Comparison of ENCODE assay signal across 8 cellular contexts in the genomic region with DNA sequence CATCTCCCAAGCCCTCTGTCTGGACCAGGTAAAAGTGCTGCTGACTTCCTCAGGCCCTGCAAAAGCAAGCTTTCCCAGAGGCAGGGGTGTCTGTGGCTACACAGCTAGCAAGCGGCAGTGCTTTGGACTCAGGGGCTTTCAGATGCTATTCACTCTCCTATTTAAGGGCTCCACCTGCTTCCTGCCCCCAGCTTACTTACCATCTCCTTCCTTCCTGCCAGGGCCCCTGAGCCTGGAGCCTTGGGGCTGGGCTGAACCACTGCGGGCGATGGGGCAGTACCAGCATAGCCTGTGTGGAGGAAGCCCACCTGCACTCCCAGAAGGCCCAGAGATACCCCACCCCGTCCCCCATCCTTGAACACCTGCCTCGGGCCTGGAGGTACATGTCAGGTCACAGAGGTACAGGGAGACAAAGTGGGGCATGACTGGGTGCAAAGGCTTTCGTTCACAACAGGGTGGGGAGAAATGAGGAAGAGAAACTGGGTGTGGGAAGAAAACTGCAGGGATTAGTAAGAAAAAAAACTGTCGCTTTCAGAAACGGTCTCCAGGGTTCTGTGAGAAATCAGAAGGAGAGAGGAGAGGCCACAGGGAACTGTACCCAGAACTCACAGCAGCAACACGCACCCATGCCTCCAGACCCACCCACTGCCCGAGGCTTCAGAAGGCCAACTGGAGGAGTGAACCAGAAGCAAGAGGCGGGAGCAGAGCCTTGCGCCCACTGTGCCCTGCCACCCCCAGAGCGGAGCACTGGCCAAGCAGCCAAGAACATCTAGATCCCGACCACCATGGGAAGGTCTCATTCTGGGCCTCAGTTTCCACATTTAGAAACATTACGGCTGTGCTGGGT. TPM values are rescaled to one million over a fixed set of nuclear protein-coding genes. Genes with fewer than 3 reads are reported as not detected.
A peak's percentile ranks its signal among the peaks of the same experiment; 100 is the strongest.
DNase-seq lines count a peak whose midpoint lies in the region; ATAC-seq and FAIRE-seq lines count a peak whose summit lies in the region.

No MANE protein-coding gene starts in this region.

- DNase-seq in CD4-positive, CD25-positive, alpha-beta regulatory T cell = peak in 1 of 3 donors; percentile 60
- DNase-seq in GM19240 (ENCODE audit: insufficient read length, low spot score) (peak; percentile 77), AG08395 (ENCODE audit: low spot score) (no peak), urothelium cell line (ENCODE audit: low spot score) (no peak), NCI-H1930 (lab: John Stamatoyannopoulos, UW) (no peak)
- DNase-seq in activated effector memory CD4-positive, alpha-beta T cell treated with Interleukin-2 at 50 U/mL for 16 hours = peak; percentile 29

- no peaks in the 10 kb centered on the region for H3K9me3 Mint-ChIP-seq in CD4-positive, CD25-positive, alpha-beta regulatory T cell

- no peaks in the 10 kb centered on the region for H3K27me3 ChIP-seq in CD4-positive, CD25-positive, alpha-beta regulatory T cell (ENCODE audit: control insufficient read depth, insufficient read depth, low read length)
- H3K27me3 ChIP-seq in muscle layer of duodenum (ENCODE audit: low read depth, low read length) = no peaks in the 10 kb centered on the region

- peak; percentile 19 to 38 for ATAC-seq in CD4-positive, CD25-positive, alpha-beta regulatory T cell (ENCODE audit: low read depth in 2 of 2)
- ATAC-seq in HG03196 (IDR thresholded peaks at IDR 0.05; ENCODE audit: unreplicated experiment) = peak; percentile 47

- H3K4me1 Mint-ChIP-seq in CD4-positive, CD25-positive, alpha-beta regulatory T cell = peaks cover 24 to 56% (median 43%) of the 10 kb centered on the region in 4 donors

- peak overlapping the region; percentile 85 to 94 (median 94) for H3K27ac Mint-ChIP-seq in CD4-positive, CD25-positive, alpha-beta regulatory T cell

- peaks cover 45% of the 10 kb centered on the region for H3K36me3 ChIP-seq in CD4-positive, CD25-positive, alpha-beta regulatory T cell (ENCODE audit: control insufficient read depth, insufficient read depth, low read length)
- peaks cover 27 to 31% of the 10 kb centered on the region in 2 donors for H3K36me3 ChIP-seq in muscle layer of duodenum (ENCODE audit: control insufficient read depth in 1 of 2, insufficient read depth in 2 of 2, low read length in 2 of 2)

- no peaks in the 10 kb centered on the region for H3K9me3 ChIP-seq in CD4-positive, CD25-positive, alpha-beta regulatory T cell (ENCODE audit: control insufficient read depth in 2 of 2, low read length in 2 of 2)
- no peaks in the 10 kb centered on the region for H3K9me3 ChIP-seq in muscle layer of duodenum (ENCODE audit: control insufficient read depth in 1 of 2, low read length in 2 of 2)

- H3K4me1 ChIP-seq in CD4-positive, CD25-positive, alpha-beta regulatory T cell (ENCODE audit: control insufficient read depth, insufficient read depth, low read length, poor library complexity, severe bottlenecking) = peaks cover 44% of the 10 kb centered on the region
- peaks cover 37 to 47% of the 10 kb centered on the region in 2 donors for H3K4me1 ChIP-seq in muscle layer of duodenum (ENCODE audit: control insufficient read depth in 1 of 2, insufficient read depth in 2 of 2, low read length in 2 of 2)

- peaks cover 21% of the 10 kb centered on the region for H3K36me3 Mint-ChIP-seq in CD4-positive, CD25-positive, alpha-beta regulatory T cell

- H3K4me3 ChIP-seq in CD4-positive, CD25-positive, alpha-beta regulatory T cell (ENCODE audit: low read depth, low read length) = peak overlapping the region; percentile 26
- no peak overlapping the region for H3K4me3 ChIP-seq in muscle layer of duodenum (ENCODE audit: low read depth in 1 of 2, low read length in 2 of 2)

- H3K27ac ChIP-seq in CD4-positive, CD25-positive, alpha-beta regulatory T cell (ENCODE audit: insufficient read depth, low read length, poor library complexity, severe bottlenecking) = peak overlapping the region; percentile 49
- H3K27ac ChIP-seq in muscle layer of duodenum (ENCODE audit: low read length) = peak overlapping the region; percentile 58

- H3K4me3 Mint-ChIP-seq in CD4-positive, CD25-positive, alpha-beta regulatory T cell = peak overlapping the region; percentile 26 to 71 (median 52)

- FAIRE-seq in urothelium cell line (lab: Jason Lieb, UNC) = no peak

- no peaks in the 10 kb centered on the region for H3K27me3 Mint-ChIP-seq in CD4-positive, CD25-positive, alpha-beta regulatory T cell

RNA-seq across cellular contexts. Expression of a gene that starts 49.5 kb away (rescaled TPM):
- total RNA-seq in CD4-positive, CD25-positive, alpha-beta regulatory T cell = 71.8 TPM
- polyA plus RNA-seq in CD4-positive, CD25-positive, alpha-beta regulatory T cell = 100 to 1,000 TPM in 3 of 4 donors, 10 to 100 TPM in 1; 90.4 to 116 (median 106) TPM

RNA-seq across cellular contexts. Expression of a gene that starts 49.6 kb away (rescaled TPM):
- not detected for total RNA-seq in CD4-positive, CD25-positive, alpha-beta regulatory T cell
- polyA plus RNA-seq in CD4-positive, CD25-positive, alpha-beta regulatory T cell = not detected

RNA-seq across cellular contexts. Expression of a gene that starts 52.4 kb away (rescaled TPM):
- total RNA-seq in CD4-positive, CD25-positive, alpha-beta regulatory T cell = 429 TPM
- 10 to 100 TPM in 2 of 4 donors, 1 to 10 TPM in 2; 4.7 to 13.5 (median 8.6) TPM for polyA plus RNA-seq in CD4-positive, CD25-positive, alpha-beta regulatory T cell

Comparison
In these comparisons a context has a peak if more than half of its experiments do, and no peak if none do; other contexts are left out.
1. DNase-seq: peak in GM19240 (single experiment) and activated effector memory CD4-positive, alpha-beta T cell treated with Interleukin-2 at 50 U/mL for 16 hours (single experiment); none in AG08395 (single experiment), urothelium cell line (single experiment) and NCI-H1930 (0 of 2).